In the genomic region with DNA sequence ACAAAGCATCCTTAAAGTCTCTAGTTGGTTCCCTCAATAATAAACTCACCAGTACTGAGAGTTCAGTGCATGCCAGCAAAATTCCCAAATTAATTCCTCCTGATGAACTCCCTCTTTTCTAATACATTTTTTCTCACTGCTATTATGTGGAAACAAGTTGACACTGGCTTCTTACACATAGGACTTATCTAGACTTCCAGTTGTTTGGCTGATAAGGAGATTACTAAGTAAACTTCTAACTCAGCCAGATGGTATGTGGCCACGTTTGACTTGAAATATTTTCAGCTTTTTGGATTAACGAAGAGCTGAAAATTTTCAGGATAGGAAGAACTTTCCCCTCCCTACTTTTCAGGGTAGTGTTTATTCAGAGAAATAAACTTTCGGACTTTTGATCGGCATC, we compare ENCODE assay signal across 15 cellular contexts.
DNase-seq lines count a peak whose midpoint lies in the region; ATAC-seq and TF ChIP-seq lines count a peak whose summit lies in the region.
"Had no signal": no experiment of that assay in that cellular context is flagged by ENCODE, and none has a peak within 500 bp of the region (broad histone marks: within the 10 kb centered on the region; RNA-seq: fewer than 3 reads in every experiment).

No MANE protein-coding gene starts in this region.

- H3K4me1 ChIP-seq in ACC112 (ENCODE audit: control insufficient read depth, insufficient read depth, low read length, unreplicated experiment) = peaks cover 28% of the 10 kb centered on the region

- H3K4me3 ChIP-seq in ACC112 (ENCODE audit: low read depth, low read length) = peak overlapping the region; percentile 5; the same call in 1 of the 2 replicates
- H3K4me3 ChIP-seq in brain microvascular endothelial cell (ENCODE audit: low read depth, low read length) = no peak overlapping the region
- H3K4me3 ChIP-seq: lung had no signal

- H3K27ac ChIP-seq in ACC112 (ENCODE audit: low read depth, low read length) (peak overlapping the region; percentile 66), brain microvascular endothelial cell (peak overlapping the region; percentile 74)

- ATAC-seq in left colon = peak; percentile 62
- no peak for ATAC-seq in HG02970 (IDR thresholded peaks at IDR 0.05; ENCODE audit: low FRiP score, unreplicated experiment)
- no peak for ATAC-seq in HG03025 (IDR thresholded peaks at IDR 0.05; ENCODE audit: low FRiP score, unreplicated experiment)
- ATAC-seq in HG03520 (IDR thresholded peaks at IDR 0.05; ENCODE audit: unreplicated experiment) = no peak
- ATAC-seq: SK-N-SH treated with all-trans-retinoic acid at 6 μM for 48 hours had no signal

- intact Hi-C loops in left colon (cut with DNase I, micrococcal nuclease) = no loop called here

- TF ChIP-seq CTCF in brain microvascular endothelial cell (IDR thresholded peaks at IDR 0.05; ENCODE audit: low read depth, low read length, missing control alignments) = no peak

- H3K36me3 ChIP-seq in ACC112 (ENCODE audit: insufficient read depth, low read length) (no peaks in the 10 kb centered on the region), brain microvascular endothelial cell (replicated peaks) (no peaks in the 10 kb centered on the region)

- DNase-seq in M059J (ENCODE audit: low read depth) (peak; percentile 73), brain microvascular endothelial cell (peak; percentile 79), left colon (no peak), NCI-H748 treated with DMSO at 0.1 percent for 48 hours (lab: John Stamatoyannopoulos, UW) (no peak)
- DNase-seq: activated B cell treated with CpG ODN at 0.5 μM for 24 hours; activated naive CD4-positive, alpha-beta T cell treated with anti-CD3 and anti-CD28 coated beads for 36 hours; H9; hypothalamus; NK-92 treated with Interleukin-12 subunit alpha and Interleukin-12 subunit beta, amount 100 ng/mL, for 24 hours had no signal

- H3K27me3 ChIP-seq in ACC112 (ENCODE audit: insufficient read depth, low read length) (no peaks in the 10 kb centered on the region), brain microvascular endothelial cell (replicated peaks) (no peaks in the 10 kb centered on the region)

- H2AFZ ChIP-seq in ACC112 (ENCODE audit: low read length, unreplicated experiment) = peak overlapping the region; percentile 45

- in situ Hi-C loops in brain microvascular endothelial cell (cut with HindIII; ENCODE audit: low pct_ligation_motif_present, low sequenced_read_pairs) = no loop called here

- H3K79me2 ChIP-seq in ACC112 (ENCODE audit: control insufficient read depth, insufficient read depth, low read length, unreplicated experiment) = no peaks in the 10 kb centered on the region

Comparison
In these comparisons a context has a peak if more than half of its experiments do, and no peak if none do; other contexts are left out.
1. DNase-seq: peak in M059J (single experiment) and brain microvascular endothelial cell (single experiment); none in left colon (0 of 2) and NCI-H748 treated with DMSO at 0.1 percent for 48 hours (single experiment).